Comparison of ENCODE assay signal across 21 cellular contexts in the genomic region with DNA sequence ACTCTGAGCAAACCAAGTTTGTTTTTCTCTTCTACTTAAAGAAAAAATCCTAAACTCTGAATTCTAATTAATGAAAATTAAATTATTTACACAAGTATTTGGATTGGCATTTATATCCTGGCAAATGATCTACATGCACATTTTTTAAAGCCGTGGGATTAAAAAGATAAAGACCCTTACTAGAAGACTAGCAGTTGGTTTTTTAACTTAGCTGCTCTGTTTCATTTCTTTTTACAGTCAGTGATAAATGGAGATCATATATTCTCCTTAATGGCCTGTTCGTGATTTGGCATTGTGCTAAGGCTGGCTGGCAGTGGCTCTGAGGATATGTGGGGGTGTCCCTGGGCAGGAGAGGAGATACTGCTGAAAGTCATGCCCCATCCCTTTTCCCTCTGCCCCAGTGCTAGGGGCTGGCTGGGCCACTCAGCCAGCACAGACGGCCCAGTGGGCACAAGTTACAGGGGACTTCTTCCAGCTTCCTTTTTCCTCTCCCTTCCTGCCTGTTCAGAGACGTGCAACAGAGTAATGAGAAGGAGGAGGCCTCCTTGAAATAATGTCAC.
"Had no signal": no experiment of that assay in that cellular context is flagged by ENCODE, and none has a peak within 500 bp of the region (broad histone marks: within the 10 kb centered on the region; RNA-seq: fewer than 3 reads in every experiment).

No MANE protein-coding gene starts in this region.

- H3K4me3 ChIP-seq: body of pancreas, esophagus squamous epithelium, lower lobe of right lung, psoas muscle, smooth muscle cell had no signal

- H3K27ac Mint-ChIP-seq: activated naive CD8-positive, alpha-beta T cell treated with anti-CD3 and anti-CD28 coated beads, Interleukin-2, amount 10 ng/mL, durations not matched to agents 7 days and 5 days; activated T-helper 1 cell treated with anti-CD3 and anti-CD28 coated beads, Interleukin-12 subunit alpha, Interleukin-12 subunit beta, Interleukin-2, Interleukin-4 antibody, amounts not matched to agents 30 ng/mL and 10 ng/mL and 1 ng/mL, durations not matched to agents 14 hours and 24 hours and 36 hours; nephron progenitor cell; stimulated activated naive CD8-positive, alpha-beta T cell treated with anti-CD3 and anti-CD28 coated beads, Interleukin-15, amount 100 ng/mL, for 72 hours had no signal

- H3K4me3 Mint-ChIP-seq: activated naive CD8-positive, alpha-beta T cell treated with anti-CD3 and anti-CD28 coated beads, Interleukin-2, amount 10 ng/mL, durations not matched to agents 7 days and 5 days; activated T-helper 1 cell treated with anti-CD3 and anti-CD28 coated beads, Interleukin-12 subunit alpha, Interleukin-12 subunit beta, Interleukin-2, Interleukin-4 antibody, amounts not matched to agents 30 ng/mL and 10 ng/mL and 1 ng/mL, durations not matched to agents 14 hours and 24 hours and 36 hours; nephron progenitor cell; stimulated activated naive CD8-positive, alpha-beta T cell treated with anti-CD3 and anti-CD28 coated beads, Interleukin-15, amount 100 ng/mL, for 72 hours had no signal

- H3K4me1 Mint-ChIP-seq: stimulated activated naive CD8-positive, alpha-beta T cell treated with anti-CD3 and anti-CD28 coated beads, Interleukin-15, amount 100 ng/mL, for 72 hours had no signal

- H3K27me3 Mint-ChIP-seq: stimulated activated naive CD8-positive, alpha-beta T cell treated with anti-CD3 and anti-CD28 coated beads, Interleukin-15, amount 100 ng/mL, for 72 hours had no signal

- DNase-seq: activated CD4-positive, alpha-beta T cell treated with anti-CD3 and anti-CD28 coated beads, Interleukin-2, amount 50 U/mL, for 4 hours; activated naive CD4-positive, alpha-beta T cell; activated naive CD8-positive, alpha-beta T cell treated with anti-CD3 and anti-CD28 coated beads, Interleukin-2, amount 10 ng/mL, durations not matched to agents 7 days and 5 days; body of pancreas; central memory CD4-positive, alpha-beta T cell; effector CD4-positive, alpha-beta T cell; esophagus squamous epithelium; islet precursor cell; left colon; lower lobe of right lung; nephron progenitor cell; psoas muscle; right cardiac atrium; stimulated activated CD4-positive, alpha-beta T cell treated with anti-CD3 and anti-CD28 coated beads, Interleukin-4, amount 100 ng/mL, for 1 hour; stimulated activated naive CD8-positive, alpha-beta T cell treated with anti-CD3 and anti-CD28 coated beads, Interleukin-15, amount 100 ng/mL, for 72 hours; T-helper 1 cell; T1000; trophoblast cell had no signal

- H3K27ac ChIP-seq: esophagus squamous epithelium, lower lobe of right lung, psoas muscle had no signal

- H3K27me3 ChIP-seq: body of pancreas, esophagus squamous epithelium had no signal

- H3K4me2 ChIP-seq: smooth muscle cell had no signal

- H3K9me3 ChIP-seq: body of pancreas, esophagus squamous epithelium, lower lobe of right lung, psoas muscle had no signal

- H3K36me3 Mint-ChIP-seq: activated naive CD8-positive, alpha-beta T cell treated with anti-CD3 and anti-CD28 coated beads, Interleukin-2, amount 10 ng/mL, durations not matched to agents 7 days and 5 days had no signal

- ATAC-seq: activated CD4-positive, CD25-positive, alpha-beta regulatory T cell treated with anti-CD3 and anti-CD28 coated beads, Interleukin-2, amount 50 U/mL, for 24 hours; body of pancreas; left colon; lower lobe of right lung; psoas muscle; right cardiac atrium; stimulated activated naive CD8-positive, alpha-beta T cell treated with anti-CD3 and anti-CD28 coated beads, Interleukin-15, amount 100 ng/mL, for 72 hours had no signal

- H3K9me3 Mint-ChIP-seq: activated naive CD8-positive, alpha-beta T cell treated with anti-CD3 and anti-CD28 coated beads, Interleukin-2, amount 10 ng/mL, durations not matched to agents 7 days and 5 days; activated T-helper 1 cell treated with anti-CD3 and anti-CD28 coated beads, Interleukin-12 subunit alpha, Interleukin-12 subunit beta, Interleukin-2, Interleukin-4 antibody, amounts not matched to agents 30 ng/mL and 10 ng/mL and 1 ng/mL, durations not matched to agents 14 hours and 24 hours and 36 hours; nephron progenitor cell; stimulated activated naive CD8-positive, alpha-beta T cell treated with anti-CD3 and anti-CD28 coated beads, Interleukin-15, amount 100 ng/mL, for 72 hours had no signal

- H3K4me1 ChIP-seq: body of pancreas, esophagus squamous epithelium, psoas muscle had no signal

- H3K36me3 ChIP-seq: esophagus squamous epithelium, lower lobe of right lung had no signal
